In genomic region chr11:61815790-61816735, GRCh38 we compare ENCODE assay signal across 1 cellular context.
TF ChIP-seq lines count a peak whose summit lies in the region.

No MANE protein-coding gene starts in this region.

TF ChIP-seq in HepG2, 621 proteins besides CTCF, POLR2A, EP300 and RAD21 (continued from another document and continues in another):
- TF ChIP-seq ZSCAN5A (CRISPR knock-in tag; IDR thresholded peaks at IDR 0.05; ENCODE audit: borderline replicate concordance) = 0 out of 2 replicates have a peak, but pooled peaks have one; percentile 3
- TF ChIP-seq HDAC1 (CRISPR knock-in tag; IDR thresholded peaks at IDR 0.05) = 0 out of 2 replicates have a peak, but pooled peaks have one; percentile 9
- TF ChIP-seq FOXJ3 (CRISPR knock-in tag; IDR thresholded peaks at IDR 0.05; ENCODE audit: borderline replicate concordance) = no peak
- peak; percentile 49; the same call in 1 of the 2 replicates for TF ChIP-seq BRD4 (CRISPR knock-in tag; IDR thresholded peaks at IDR 0.05)
- TF ChIP-seq KMT2A (CRISPR knock-in tag; IDR thresholded peaks at IDR 0.05) = 0 out of 2 replicates have a peak, but pooled peaks have one; percentile 4
- no peak for TF ChIP-seq DR1 (CRISPR knock-in tag; IDR thresholded peaks at IDR 0.05)
- no peak; the same call in 1 of the 2 replicates for TF ChIP-seq NKX3-1 (CRISPR knock-in tag; IDR thresholded peaks at IDR 0.05)
- no peak for TF ChIP-seq SSRP1 (CRISPR knock-in tag; IDR thresholded peaks at IDR 0.05)
- 0 out of 2 replicates have a peak, but pooled peaks have one; percentile 37 for TF ChIP-seq NR0B2 (CRISPR knock-in tag; IDR thresholded peaks at IDR 0.05)
- no peak for TF ChIP-seq CERS6 (CRISPR knock-in tag; IDR thresholded peaks at IDR 0.05)
- TF ChIP-seq TFAP4 (IDR thresholded peaks at IDR 0.05; ENCODE audit: borderline replicate concordance, low read depth) = no peak
- peak; percentile 11; the same call in 1 of the 2 replicates for TF ChIP-seq POLR2AphosphoS5 (IDR thresholded peaks at IDR 0.05; ENCODE audit: low read depth, low read length)
- no peak for TF ChIP-seq SALL1 (CRISPR knock-in tag; IDR thresholded peaks at IDR 0.05)
- 0 out of 2 replicates have a peak, but pooled peaks have one; percentile 3 for TF ChIP-seq PHF21A (CRISPR knock-in tag; IDR thresholded peaks at IDR 0.05)
- peak; percentile 51 for TF ChIP-seq AGO2 (optimal IDR thresholded peaks at IDR 0.05; ENCODE audit: low read depth, low read length)
- 0 out of 2 replicates have a peak, but pooled peaks have one; percentile 8 for TF ChIP-seq ZNF263 (CRISPR knock-in tag; IDR thresholded peaks at IDR 0.05)
- TF ChIP-seq ELF1 (CRISPR knock-in tag; IDR thresholded peaks at IDR 0.05) = 0 out of 2 replicates have a peak, but pooled peaks have one; percentile 11
- TF ChIP-seq MTA3 (CRISPR knock-in tag; IDR thresholded peaks at IDR 0.05) = no peak
- TF ChIP-seq ETV6 (CRISPR knock-in tag; conservative IDR thresholded peaks at IDR 0.05) = no peak
- TF ChIP-seq DDIT3 (CRISPR knock-in tag; IDR thresholded peaks at IDR 0.05) = no peak
- TF ChIP-seq RAD51 (IDR thresholded peaks at IDR 0.05; ENCODE audit: borderline replicate concordance) = no peak
- no peak for TF ChIP-seq AHR (CRISPR knock-in tag; IDR thresholded peaks at IDR 0.05)
- no peak for TF ChIP-seq MED13 (CRISPR knock-in tag; IDR thresholded peaks at IDR 0.05)
- peak; percentile 24; the same call in 1 of the 2 replicates for TF ChIP-seq SKIL (CRISPR knock-in tag; IDR thresholded peaks at IDR 0.05; ENCODE audit: borderline replicate concordance)
- TF ChIP-seq PHF8 (CRISPR knock-in tag; IDR thresholded peaks at IDR 0.05) = peak; percentile 62
- TF ChIP-seq HNF4G (IDR thresholded peaks at IDR 0.05; ENCODE audit: borderline replicate concordance, low read depth, low read length) = no peak
- no peak for TF ChIP-seq HNF4G (CRISPR knock-in tag; IDR thresholded peaks at IDR 0.05; ENCODE audit: borderline replicate concordance, low read depth)
- no peak; the same call in 1 of the 2 replicates for TF ChIP-seq PAWR (CRISPR knock-in tag; IDR thresholded peaks at IDR 0.05; ENCODE audit: borderline replicate concordance)
- peak; percentile 86 for TF ChIP-seq U2AF1 (optimal IDR thresholded peaks at IDR 0.05; ENCODE audit: low read depth, low read length)
- no peak for TF ChIP-seq ZNF354B (CRISPR knock-in tag; IDR thresholded peaks at IDR 0.05)
- TF ChIP-seq ZNF607 (CRISPR knock-in tag; IDR thresholded peaks at IDR 0.05; ENCODE audit: borderline replicate concordance) = no peak
- TF ChIP-seq ZNF138 (CRISPR knock-in tag; IDR thresholded peaks at IDR 0.05; ENCODE audit: low read depth) = 0 out of 2 replicates have a peak, but pooled peaks have one; percentile 60
- TF ChIP-seq ZNF616 (CRISPR knock-in tag; IDR thresholded peaks at IDR 0.05; ENCODE audit: low read depth) = no peak; the same call in 1 of the 2 replicates
- TF ChIP-seq ZNF124 (CRISPR knock-in tag; IDR thresholded peaks at IDR 0.05) = no peak
- TF ChIP-seq ZNF770 (CRISPR knock-in tag; IDR thresholded peaks at IDR 0.05) = peak; percentile 82
- no peak for TF ChIP-seq ATF2 (CRISPR knock-in tag; IDR thresholded peaks at IDR 0.05)
- no peak for TF ChIP-seq ZSCAN22 (CRISPR knock-in tag; IDR thresholded peaks at IDR 0.05)
- peak; percentile 5 for TF ChIP-seq ZNF407 (CRISPR knock-in tag; IDR thresholded peaks at IDR 0.05; ENCODE audit: not compliant biosample characterization)
- peak; percentile 61; the same call in 1 of the 2 replicates for TF ChIP-seq EEA1 (CRISPR knock-in tag; IDR thresholded peaks at IDR 0.05; ENCODE audit: borderline replicate concordance)
- no peak for TF ChIP-seq ZNF446 (CRISPR knock-in tag; IDR thresholded peaks at IDR 0.05)
- TF ChIP-seq PBX3 (CRISPR knock-in tag; IDR thresholded peaks at IDR 0.05; ENCODE audit: borderline replicate concordance) = no peak
- TF ChIP-seq ZNF333 (CRISPR knock-in tag; IDR thresholded peaks at IDR 0.05; ENCODE audit: borderline replicate concordance) = 0 out of 2 replicates have a peak, but pooled peaks have one; percentile 81
- no peak for TF ChIP-seq RORA (CRISPR knock-in tag; IDR thresholded peaks at IDR 0.05)
- TF ChIP-seq HOXD1 (CRISPR knock-in tag; IDR thresholded peaks at IDR 0.05) = peak; percentile 59; the same call in 1 of the 2 replicates
